In the genomic region with DNA sequence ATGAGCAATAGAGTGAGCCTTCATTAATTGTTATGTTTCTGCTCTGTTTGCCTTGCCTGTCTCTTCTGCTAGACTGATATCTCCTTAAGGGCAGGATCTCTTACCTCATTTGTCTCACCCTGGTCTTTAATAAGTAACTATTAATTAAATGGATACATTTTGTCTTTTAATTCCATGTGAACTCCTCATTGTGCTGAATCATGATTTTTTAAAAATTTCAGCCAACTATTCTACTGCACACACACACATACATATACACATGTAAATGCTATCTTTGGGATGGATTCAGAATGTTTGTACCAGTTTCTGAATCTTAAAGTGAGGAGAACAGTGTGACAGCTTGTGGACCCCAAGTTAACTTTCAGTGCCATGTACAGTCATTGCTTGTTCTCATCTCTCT, we compare ENCODE assay signal across 36 cellular contexts.
"Had no signal": no experiment of that assay in that cellular context is flagged by ENCODE, and none has a peak within 500 bp of the region (broad histone marks: within the 10 kb centered on the region; RNA-seq: fewer than 3 reads in every experiment).

No MANE protein-coding gene starts in this region.

- H3K9me3 Mint-ChIP-seq: activated CD4-positive, alpha-beta memory T cell treated with anti-CD3 and anti-CD28 coated beads, Interleukin-2, amount 10 ng/mL, durations not matched to agents 7 days and 5 days; activated CD4-positive, alpha-beta T cell treated with anti-CD3 and anti-CD28 coated beads, Interleukin-2, amount 10 ng/mL, durations not matched to agents 7 days and 5 days; activated naive CD4-positive, alpha-beta T cell treated with anti-CD3 and anti-CD28 coated beads, Interleukin-2, amount 10 ng/mL, durations not matched to agents 7 days and 5 days; activated naive CD4-positive, alpha-beta T cell treated with anti-CD3 and anti-CD28 coated beads, Interleukin-2, amount 50 U/mL, for 24 hours; activated naive CD8-positive, alpha-beta T cell treated with anti-CD3 and anti-CD28 coated beads, Interleukin-2, amount 50 U/mL, for 24 hours; activated T-cell treated with anti-CD3 and anti-CD28 coated beads, Interleukin-2, amount 50 U/mL, for 24 hours; activated T-helper 2 cell treated with anti-CD3 and anti-CD28 coated beads, Interferon-gamma antibody, Interleukin-2, Interleukin-4, amounts not matched to agents 10 μg/mL and 5 μg/mL and 100 μg/mL, durations not matched to agents 14 hours and 24 hours and 36 hours; T-helper 2 cell treated with Interferon-gamma antibody and Interleukin-4, amounts not matched to agents 5 μg/mL and 100 μg/mL, for 36 hours had no signal

- H3K4me3 Mint-ChIP-seq: activated B cell treated with CpG ODN at 0.5 μM for 24 hours; activated CD4-positive, alpha-beta memory T cell treated with anti-CD3 and anti-CD28 coated beads, Interleukin-2, amount 10 ng/mL, durations not matched to agents 7 days and 5 days; activated CD4-positive, alpha-beta T cell treated with anti-CD3 and anti-CD28 coated beads for 36 hours; activated CD4-positive, alpha-beta T cell treated with anti-CD3 and anti-CD28 coated beads, Interleukin-2, amount 10 ng/mL, durations not matched to agents 7 days and 5 days; activated CD8-positive, alpha-beta memory T cell treated with anti-CD3 and anti-CD28 coated beads, Interleukin-2, amount 10 ng/mL, durations not matched to agents 7 days and 5 days; activated CD8-positive, alpha-beta T cell treated with anti-CD3 and anti-CD28 coated beads, Interleukin-2, amount 10 ng/mL, durations not matched to agents 7 days and 5 days; activated naive CD4-positive, alpha-beta T cell treated with anti-CD3 and anti-CD28 coated beads, Interleukin-2, amount 10 ng/mL, durations not matched to agents 7 days and 5 days; activated naive CD4-positive, alpha-beta T cell treated with anti-CD3 and anti-CD28 coated beads, Interleukin-2, amount 50 U/mL, for 24 hours; activated naive CD8-positive, alpha-beta T cell; activated naive CD8-positive, alpha-beta T cell treated with anti-CD3 and anti-CD28 coated beads, Interleukin-2, amount 10 ng/mL, durations not matched to agents 7 days and 5 days; activated naive CD8-positive, alpha-beta T cell treated with anti-CD3 and anti-CD28 coated beads, Interleukin-2, amount 50 U/mL, for 24 hours; activated T-cell treated with anti-CD3 and anti-CD28 coated beads, Interleukin-2, amount 50 U/mL, for 24 hours; brain; central memory CD8-positive, alpha-beta T cell; T-helper 2 cell treated with Interferon-gamma antibody and Interleukin-4, amounts not matched to agents 5 μg/mL and 100 μg/mL, for 36 hours had no signal

- H3K36me3 ChIP-seq: ascending aorta, cardiac muscle cell had no signal

- H3K27me3 ChIP-seq: ascending aorta, cardiac muscle cell had no signal

- DNase-seq: activated B cell treated with CpG ODN at 0.5 μM for 24 hours; activated CD4-positive, alpha-beta memory T cell treated with anti-CD3 and anti-CD28 coated beads, Interleukin-2, amount 10 ng/mL, durations not matched to agents 7 days and 5 days; activated CD4-positive, alpha-beta T cell treated with anti-CD3 and anti-CD28 coated beads for 36 hours; activated CD4-positive, alpha-beta T cell treated with anti-CD3 and anti-CD28 coated beads for 48 hours; activated CD4-positive, alpha-beta T cell treated with anti-CD3 and anti-CD28 coated beads, Interleukin-2, amount 10 ng/mL, durations not matched to agents 7 days and 5 days; activated CD4-positive, alpha-beta T cell treated with anti-CD3 and anti-CD28 coated beads, Interleukin-2, amount 50 U/mL, for 48 hours; activated CD4-positive, CD25-positive, alpha-beta regulatory T cell treated with anti-CD3 and anti-CD28 coated beads, Interleukin-2, amount 50 U/mL, for 72 hours; activated CD8-positive, alpha-beta memory T cell treated with anti-CD3 and anti-CD28 coated beads for 24 hours; activated CD8-positive, alpha-beta memory T cell treated with anti-CD3 and anti-CD28 coated beads, Interleukin-2, amount 10 ng/mL, durations not matched to agents 7 days and 5 days; activated CD8-positive, alpha-beta memory T cell treated with anti-CD3 and anti-CD28 coated beads, Interleukin-2, amount 50 U/mL, for 48 hours; activated CD8-positive, alpha-beta T cell treated with anti-CD3 and anti-CD28 coated beads, Interleukin-2, amount 10 ng/mL, durations not matched to agents 7 days and 5 days; activated effector memory CD4-positive, alpha-beta T cell treated with Interleukin-2 at 50 U/mL for 16 hours; activated gamma-delta T cell; activated naive CD4-positive, alpha-beta T cell treated with anti-CD3 and anti-CD28 coated beads, Interleukin-2, amount 10 ng/mL, durations not matched to agents 7 days and 5 days; activated naive CD4-positive, alpha-beta T cell treated with Interleukin-2 at 50 U/mL for 16 hours; activated naive CD8-positive, alpha-beta T cell treated with anti-CD3 and anti-CD28 coated beads, Interleukin-2, amount 10 ng/mL, durations not matched to agents 7 days and 5 days; activated naive CD8-positive, alpha-beta T cell treated with anti-CD3 and anti-CD28 coated beads, Interleukin-2, amount 50 U/mL, for 24 hours; activated T-cell treated with anti-CD3 and anti-CD28 coated beads, Interleukin-2, amount 50 U/mL, for 24 hours; activated T-cell treated with anti-CD3 and anti-CD28 coated beads, Interleukin-2, amount 50 U/mL, for 48 hours; amygdala; anterior cingulate cortex; caudate nucleus; cerebellar nuclear complex; T-helper 2 cell; T-helper 9 cell had no signal

- H3K9me3 ChIP-seq: ascending aorta had no signal

- H3K36me3 Mint-ChIP-seq: activated CD8-positive, alpha-beta memory T cell treated with anti-CD3 and anti-CD28 coated beads, Interleukin-2, amount 10 ng/mL, durations not matched to agents 7 days and 5 days; activated naive CD4-positive, alpha-beta T cell treated with anti-CD3 and anti-CD28 coated beads, Interleukin-2, amount 10 ng/mL, durations not matched to agents 7 days and 5 days; activated naive CD4-positive, alpha-beta T cell treated with anti-CD3 and anti-CD28 coated beads, Interleukin-2, amount 50 U/mL, for 24 hours; activated naive CD8-positive, alpha-beta T cell; activated naive CD8-positive, alpha-beta T cell treated with anti-CD3 and anti-CD28 coated beads, Interleukin-2, amount 10 ng/mL, durations not matched to agents 7 days and 5 days; brain had no signal

- ATAC-seq: activated CD4-positive, alpha-beta T cell treated with anti-CD3 and anti-CD28 coated beads for 36 hours; activated CD8-positive, alpha-beta memory T cell treated with anti-CD3 and anti-CD28 coated beads, Interleukin-2, amount 10 ng/mL, durations not matched to agents 7 days and 5 days; activated CD8-positive, alpha-beta T cell treated with anti-CD3 and anti-CD28 coated beads, Interleukin-2, amount 10 ng/mL, durations not matched to agents 7 days and 5 days; activated naive CD8-positive, alpha-beta T cell treated with anti-CD3 and anti-CD28 coated beads, Interleukin-2, amount 50 U/mL, for 24 hours had no signal

- H3K27me3 Mint-ChIP-seq: activated B cell treated with CpG ODN at 0.5 μM for 24 hours; activated CD4-positive, alpha-beta memory T cell treated with anti-CD3 and anti-CD28 coated beads, Interleukin-2, amount 10 ng/mL, durations not matched to agents 7 days and 5 days; activated CD4-positive, alpha-beta T cell treated with anti-CD3 and anti-CD28 coated beads for 36 hours; activated CD4-positive, alpha-beta T cell treated with anti-CD3 and anti-CD28 coated beads, Interleukin-2, amount 10 ng/mL, durations not matched to agents 7 days and 5 days; activated CD8-positive, alpha-beta memory T cell treated with anti-CD3 and anti-CD28 coated beads, Interleukin-2, amount 10 ng/mL, durations not matched to agents 7 days and 5 days; activated naive CD4-positive, alpha-beta T cell treated with anti-CD3 and anti-CD28 coated beads, Interleukin-2, amount 10 ng/mL, durations not matched to agents 7 days and 5 days; activated naive CD4-positive, alpha-beta T cell treated with anti-CD3 and anti-CD28 coated beads, Interleukin-2, amount 50 U/mL, for 24 hours; activated naive CD8-positive, alpha-beta T cell; activated naive CD8-positive, alpha-beta T cell treated with anti-CD3 and anti-CD28 coated beads, Interleukin-2, amount 50 U/mL, for 24 hours; activated T-cell treated with anti-CD3 and anti-CD28 coated beads, Interleukin-2, amount 50 U/mL, for 24 hours; brain; central memory CD8-positive, alpha-beta T cell had no signal

- H3K4me3 ChIP-seq: ascending aorta, cardiac muscle cell had no signal

- H3K4me1 ChIP-seq: ascending aorta had no signal

- H3K4me1 Mint-ChIP-seq: activated B cell treated with CpG ODN at 0.5 μM for 24 hours; activated CD4-positive, alpha-beta memory T cell treated with anti-CD3 and anti-CD28 coated beads, Interleukin-2, amount 10 ng/mL, durations not matched to agents 7 days and 5 days; activated CD4-positive, alpha-beta T cell treated with anti-CD3 and anti-CD28 coated beads for 36 hours; activated CD4-positive, alpha-beta T cell treated with anti-CD3 and anti-CD28 coated beads, Interleukin-2, amount 10 ng/mL, durations not matched to agents 7 days and 5 days; activated CD8-positive, alpha-beta memory T cell treated with anti-CD3 and anti-CD28 coated beads, Interleukin-2, amount 10 ng/mL, durations not matched to agents 7 days and 5 days; activated naive CD4-positive, alpha-beta T cell treated with anti-CD3 and anti-CD28 coated beads, Interleukin-2, amount 10 ng/mL, durations not matched to agents 7 days and 5 days; activated naive CD4-positive, alpha-beta T cell treated with anti-CD3 and anti-CD28 coated beads, Interleukin-2, amount 50 U/mL, for 24 hours; activated naive CD8-positive, alpha-beta T cell treated with anti-CD3 and anti-CD28 coated beads, Interleukin-2, amount 10 ng/mL, durations not matched to agents 7 days and 5 days; activated naive CD8-positive, alpha-beta T cell treated with anti-CD3 and anti-CD28 coated beads, Interleukin-2, amount 50 U/mL, for 24 hours; central memory CD8-positive, alpha-beta T cell had no signal

- H3K27ac ChIP-seq: ascending aorta, cardiac muscle cell, VCaP had no signal

- FAIRE-seq: bronchial epithelial cell, TTC549 had no signal

- H3K27ac Mint-ChIP-seq: activated B cell treated with CpG ODN at 0.5 μM for 24 hours; activated CD4-positive, alpha-beta memory T cell treated with anti-CD3 and anti-CD28 coated beads, Interleukin-2, amount 10 ng/mL, durations not matched to agents 7 days and 5 days; activated CD4-positive, alpha-beta T cell treated with anti-CD3 and anti-CD28 coated beads for 36 hours; activated CD4-positive, alpha-beta T cell treated with anti-CD3 and anti-CD28 coated beads, Interleukin-2, amount 10 ng/mL, durations not matched to agents 7 days and 5 days; activated CD8-positive, alpha-beta memory T cell treated with anti-CD3 and anti-CD28 coated beads, Interleukin-2, amount 10 ng/mL, durations not matched to agents 7 days and 5 days; activated CD8-positive, alpha-beta T cell treated with anti-CD3 and anti-CD28 coated beads, Interleukin-2, amount 10 ng/mL, durations not matched to agents 7 days and 5 days; activated naive CD4-positive, alpha-beta T cell treated with anti-CD3 and anti-CD28 coated beads, Interleukin-2, amount 10 ng/mL, durations not matched to agents 7 days and 5 days; activated naive CD4-positive, alpha-beta T cell treated with anti-CD3 and anti-CD28 coated beads, Interleukin-2, amount 50 U/mL, for 24 hours; activated naive CD8-positive, alpha-beta T cell; activated naive CD8-positive, alpha-beta T cell treated with anti-CD3 and anti-CD28 coated beads, Interleukin-2, amount 10 ng/mL, durations not matched to agents 7 days and 5 days; activated naive CD8-positive, alpha-beta T cell treated with anti-CD3 and anti-CD28 coated beads, Interleukin-2, amount 50 U/mL, for 24 hours; activated T-cell treated with anti-CD3 and anti-CD28 coated beads, Interleukin-2, amount 50 U/mL, for 24 hours; activated T-helper 2 cell treated with anti-CD3 and anti-CD28 coated beads, Interferon-gamma antibody, Interleukin-2, Interleukin-4, amounts not matched to agents 10 μg/mL and 5 μg/mL and 100 μg/mL, durations not matched to agents 14 hours and 24 hours and 36 hours; T-helper 2 cell treated with Interferon-gamma antibody and Interleukin-4, amounts not matched to agents 5 μg/mL and 100 μg/mL, for 36 hours had no signal
